ENCODE assay signal across 25 cellular contexts in the genomic region with DNA sequence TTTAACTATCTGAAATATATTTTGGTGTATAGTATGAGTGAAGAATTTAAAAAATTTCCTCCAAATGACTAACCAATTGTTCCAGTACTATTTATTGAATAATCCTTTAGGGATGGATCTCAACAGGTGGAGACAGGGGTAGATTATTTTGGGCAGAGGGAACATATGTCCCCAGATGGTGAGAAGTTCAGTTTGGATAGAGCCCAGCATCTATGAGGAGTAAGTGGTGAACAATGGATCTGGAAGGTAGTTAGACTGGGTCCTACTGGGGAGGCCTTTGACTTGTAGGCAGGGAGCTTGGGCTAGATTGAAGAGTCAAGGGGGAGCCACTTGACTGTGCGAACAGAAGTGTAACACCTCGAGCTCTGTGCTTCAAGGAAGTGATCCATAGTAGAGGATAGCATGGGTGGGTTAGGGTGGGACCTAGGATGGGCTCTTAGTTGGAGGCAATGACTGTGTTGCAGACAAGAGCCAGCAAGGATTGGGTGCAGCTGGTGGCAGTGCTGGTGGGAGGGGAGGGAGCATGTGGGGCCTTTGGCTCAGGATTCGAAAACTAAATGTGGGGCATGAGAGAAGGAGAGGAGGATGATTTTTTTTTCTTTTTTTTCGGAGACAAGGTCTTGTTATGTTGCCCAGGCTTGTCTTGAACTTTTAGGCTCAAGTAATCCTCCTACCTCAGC. TPM values are rescaled to one million over a fixed set of nuclear protein-coding genes. Genes with fewer than 3 reads are reported as not detected.
DNase-seq lines count a peak whose midpoint lies in the region; ATAC-seq and TF ChIP-seq lines count a peak whose summit lies in the region.
"Had no signal": no experiment of that assay in that cellular context is flagged by ENCODE, and none has a peak within 500 bp of the region (broad histone marks: within the 10 kb centered on the region; RNA-seq: fewer than 3 reads in every experiment).

No MANE protein-coding gene starts in this region.

- H3K27me3 ChIP-seq in CD8-positive, alpha-beta memory T cell (ENCODE audit: insufficient read depth, low read length, poor library complexity, severe bottlenecking): no peaks in the 10 kb centered on the region
- H3K27me3 ChIP-seq: gastrocnemius medialis, ovary, suprapubic skin, upper lobe of right lung had no signal

- POLR2A ChIA-PET in activated CD4-positive, alpha-beta memory T cell treated with anti-CD3 and anti-CD28 coated beads for 36 hours (lab: Charles Lee): no interaction called here
- POLR2A ChIA-PET in activated CD4-positive, alpha-beta memory T cell treated with anti-CD3 and anti-CD28 coated beads, Interleukin-2, amount 10 ng/mL, durations not matched to agents 7 days and 5 days (lab: Charles Lee): interaction anchor here (0.5 kb wide), 1 partner anchor 39 kb away, joined by 4 read pairs; no protein-coding TSS in a partner anchor
- POLR2A ChIA-PET in CD8-positive, alpha-beta memory T cell (lab: Charles Lee): no interaction called here
- POLR2A ChIA-PET in activated naive CD8-positive, alpha-beta T cell treated with anti-CD3 and anti-CD28 coated beads, Interleukin-2, amount 10 ng/mL, durations not matched to agents 7 days and 5 days (lab: Charles Lee): interaction anchor here (5.6 kb wide), 1 partner anchor 31 kb away, joined by 54 read pairs; no protein-coding TSS in a partner anchor
- POLR2A ChIA-PET in RWPE1 (lab: Yijun Ruan, JAX; ENCODE audit: low non-redundant PET): interaction anchor here (0.5 kb wide), 1 partner anchor 31 kb away, joined by 4 read pairs; no protein-coding TSS in a partner anchor

- H3K4me3 Mint-ChIP-seq in activated CD4-positive, alpha-beta memory T cell treated with anti-CD3 and anti-CD28 coated beads for 36 hours: no peak overlapping the region
- H3K4me3 Mint-ChIP-seq in activated CD4-positive, alpha-beta memory T cell treated with anti-CD3 and anti-CD28 coated beads, Interleukin-2, amount 10 ng/mL, durations not matched to agents 7 days and 5 days: no peak overlapping the region
- no peak overlapping the region for H3K4me3 Mint-ChIP-seq in CD8-positive, alpha-beta memory T cell
- H3K4me3 Mint-ChIP-seq in activated naive CD8-positive, alpha-beta T cell treated with anti-CD3 and anti-CD28 coated beads, Interleukin-2, amount 10 ng/mL, durations not matched to agents 7 days and 5 days: no peak overlapping the region
- H3K4me3 Mint-ChIP-seq in nephron: peak overlapping the region; percentile 43 to 73 (median 71)
- H3K4me3 Mint-ChIP-seq: activated B cell treated with CpG ODN at 0.5 μM for 24 hours; nephron progenitor cell; stimulated activated naive B cell treated with anti-CD40 and anti-IgM and Interleukin-4, amounts not matched to agents 10 μg/mL and 1 μg/mL and 100 μg/mL, for 72 hours had no signal

- DNase-seq in activated CD4-positive, alpha-beta memory T cell treated with anti-CD3 and anti-CD28 coated beads for 36 hours: no peak
- no peak for DNase-seq in activated CD4-positive, alpha-beta memory T cell treated with anti-CD3 and anti-CD28 coated beads, Interleukin-2, amount 10 ng/mL, durations not matched to agents 7 days and 5 days
- no peak for DNase-seq in CD8-positive, alpha-beta memory T cell
- DNase-seq in activated naive CD8-positive, alpha-beta T cell treated with anti-CD3 and anti-CD28 coated beads, Interleukin-2, amount 10 ng/mL, durations not matched to agents 7 days and 5 days: no peak
- no peak for DNase-seq in COLO668 (lab: John Stamatoyannopoulos, UW; ENCODE audit: unreplicated experiment)
- DNase-seq in caudate nucleus (lab: John Stamatoyannopoulos, UW): no peak
- no peak for DNase-seq in RWPE1 (ENCODE audit: low spot score)
- DNase-seq: activated B cell treated with CpG ODN at 0.5 μM for 24 hours; activated CD4-positive, alpha-beta T cell treated with anti-CD3 and anti-CD28 coated beads, Interleukin-2, amount 50 U/mL, for 48 hours; gastrocnemius medialis; IMR-90; kidney glomerular epithelial cell; NCI-H146; NCI-H2107; NCI-H446 treated with DMSO at 0.1 percent for 48 hours; nephron progenitor cell; ovary; retina; SIG-M5; stimulated activated naive B cell treated with anti-CD40 and anti-IgM and Interleukin-4, amounts not matched to agents 10 μg/mL and 1 μg/mL and 100 μg/mL, for 72 hours; upper lobe of right lung had no signal

- H3K9me3 ChIP-seq in CD8-positive, alpha-beta memory T cell (ENCODE audit: low read length): no peaks in the 10 kb centered on the region
- H3K9me3 ChIP-seq: gastrocnemius medialis, ovary, suprapubic skin, upper lobe of right lung had no signal

- CTCF ChIA-PET in activated CD4-positive, alpha-beta memory T cell treated with anti-CD3 and anti-CD28 coated beads for 36 hours (lab: Charles Lee): no interaction called here
- CTCF ChIA-PET in activated CD4-positive, alpha-beta memory T cell treated with anti-CD3 and anti-CD28 coated beads, Interleukin-2, amount 10 ng/mL, durations not matched to agents 7 days and 5 days (lab: Charles Lee): no interaction called here
- CTCF ChIA-PET in CD8-positive, alpha-beta memory T cell (lab: Charles Lee): no interaction called here
- CTCF ChIA-PET in RWPE1 (lab: Yijun Ruan, JAX): no interaction called here

- H3K36me3 Mint-ChIP-seq in activated CD4-positive, alpha-beta memory T cell treated with anti-CD3 and anti-CD28 coated beads for 36 hours: peaks cover 9% of the 10 kb centered on the region
- peaks cover 4% of the 10 kb centered on the region for H3K36me3 Mint-ChIP-seq in activated CD4-positive, alpha-beta memory T cell treated with anti-CD3 and anti-CD28 coated beads, Interleukin-2, amount 10 ng/mL, durations not matched to agents 7 days and 5 days (ENCODE audit: low read depth)
- H3K36me3 Mint-ChIP-seq in CD8-positive, alpha-beta memory T cell: peaks cover 3 to 13% (median 4%) of the 10 kb centered on the region in 3 donors
- H3K36me3 Mint-ChIP-seq in activated naive CD8-positive, alpha-beta T cell treated with anti-CD3 and anti-CD28 coated beads, Interleukin-2, amount 10 ng/mL, durations not matched to agents 7 days and 5 days: peaks cover 10% of the 10 kb centered on the region
- H3K36me3 Mint-ChIP-seq in nephron (ENCODE audit: low read depth): peaks cover 4% of the 10 kb centered on the region

- peaks cover 39% of the 10 kb centered on the region for H3K4me1 Mint-ChIP-seq in activated CD4-positive, alpha-beta memory T cell treated with anti-CD3 and anti-CD28 coated beads for 36 hours (ENCODE audit: low read depth)
- peaks cover 47% of the 10 kb centered on the region for H3K4me1 Mint-ChIP-seq in activated CD4-positive, alpha-beta memory T cell treated with anti-CD3 and anti-CD28 coated beads, Interleukin-2, amount 10 ng/mL, durations not matched to agents 7 days and 5 days
- peaks cover 43 to 66% (median 60%) of the 10 kb centered on the region in 3 donors for H3K4me1 Mint-ChIP-seq in CD8-positive, alpha-beta memory T cell
- H3K4me1 Mint-ChIP-seq in activated naive CD8-positive, alpha-beta T cell treated with anti-CD3 and anti-CD28 coated beads, Interleukin-2, amount 10 ng/mL, durations not matched to agents 7 days and 5 days: peaks cover 42% of the 10 kb centered on the region
- H3K4me1 Mint-ChIP-seq in nephron: peaks cover 59% of the 10 kb centered on the region

- peak overlapping the region; percentile 36 for H3K27ac Mint-ChIP-seq in activated CD4-positive, alpha-beta memory T cell treated with anti-CD3 and anti-CD28 coated beads for 36 hours
- no peak overlapping the region for H3K27ac Mint-ChIP-seq in activated CD4-positive, alpha-beta memory T cell treated with anti-CD3 and anti-CD28 coated beads, Interleukin-2, amount 10 ng/mL, durations not matched to agents 7 days and 5 days
- H3K27ac Mint-ChIP-seq in CD8-positive, alpha-beta memory T cell: peak overlapping the region; percentile 63 to 97 (median 90)
- H3K27ac Mint-ChIP-seq in activated naive CD8-positive, alpha-beta T cell treated with anti-CD3 and anti-CD28 coated beads, Interleukin-2, amount 10 ng/mL, durations not matched to agents 7 days and 5 days: peak overlapping the region; percentile 46
- peak overlapping the region; percentile 64 to 82 (median 82) for H3K27ac Mint-ChIP-seq in nephron
- H3K27ac Mint-ChIP-seq: activated B cell treated with CpG ODN at 0.5 μM for 24 hours, nephron progenitor cell had no signal

- TF ChIP-seq CTCF in nephron (IDR thresholded peaks at IDR 0.05; ENCODE audit: unreplicated experiment in 3 of 3) (no peak), RWPE1 (conservative IDR thresholded peaks at IDR 0.05; ENCODE audit: low read depth) (no peak)

- no peaks in the 10 kb centered on the region for H3K27me3 Mint-ChIP-seq in activated CD4-positive, alpha-beta memory T cell treated with anti-CD3 and anti-CD28 coated beads for 36 hours
- H3K27me3 Mint-ChIP-seq in activated CD4-positive, alpha-beta memory T cell treated with anti-CD3 and anti-CD28 coated beads, Interleukin-2, amount 10 ng/mL, durations not matched to agents 7 days and 5 days: no peaks in the 10 kb centered on the region
- peaks cover 0 to 7% of the 10 kb centered on the region in 2 donors for H3K27me3 Mint-ChIP-seq in CD8-positive, alpha-beta memory T cell
- no peaks in the 10 kb centered on the region for H3K27me3 Mint-ChIP-seq in activated naive CD8-positive, alpha-beta T cell treated with anti-CD3 and anti-CD28 coated beads, Interleukin-2, amount 10 ng/mL, durations not matched to agents 7 days and 5 days
- peaks cover 4% of the 10 kb centered on the region for H3K27me3 Mint-ChIP-seq in nephron (ENCODE audit: low read depth)
- H3K27me3 Mint-ChIP-seq: activated B cell treated with CpG ODN at 0.5 μM for 24 hours; stimulated activated naive B cell treated with anti-CD40 and anti-IgM and Interleukin-4, amounts not matched to agents 10 μg/mL and 1 μg/mL and 100 μg/mL, for 72 hours had no signal

- intact Hi-C loops in activated CD4-positive, alpha-beta memory T cell treated with anti-CD3 and anti-CD28 coated beads for 36 hours (cut with micrococcal nuclease): no loop called here

- no peak overlapping the region for H3K27ac ChIP-seq in CD8-positive, alpha-beta memory T cell (ENCODE audit: low read depth, low read length)
- no peak overlapping the region for H3K27ac ChIP-seq in caudate nucleus (ENCODE audit: low read depth, low read length)
- H3K27ac ChIP-seq in RWPE1: no peak overlapping the region
- H3K27ac ChIP-seq: C4-2B, ovary, skin epidermis, suprapubic skin, upper lobe of right lung had no signal

- ATAC-seq in activated naive CD8-positive, alpha-beta T cell treated with anti-CD3 and anti-CD28 coated beads, Interleukin-2, amount 10 ng/mL, durations not matched to agents 7 days and 5 days (ENCODE audit: low read depth): no peak
- ATAC-seq: gastrocnemius medialis; stimulated activated naive B cell treated with anti-CD40 and anti-IgM and Interleukin-4, amounts not matched to agents 10 μg/mL and 1 μg/mL and 100 μg/mL, for 72 hours; upper lobe of right lung had no signal

- peaks cover 37% of the 10 kb centered on the region for H3K4me1 ChIP-seq in CD8-positive, alpha-beta memory T cell (ENCODE audit: insufficient read depth, low read length)

- H3K36me3 ChIP-seq in CD8-positive, alpha-beta memory T cell (ENCODE audit: insufficient read depth, low read length): no peaks in the 10 kb centered on the region
- H3K36me3 ChIP-seq: gastrocnemius medialis, ovary, suprapubic skin, upper lobe of right lung had no signal

- no peaks in the 10 kb centered on the region for H3K9me3 Mint-ChIP-seq in activated CD4-positive, alpha-beta memory T cell treated with anti-CD3 and anti-CD28 coated beads for 36 hours
- no peaks in the 10 kb centered on the region for H3K9me3 Mint-ChIP-seq in activated CD4-positive, alpha-beta memory T cell treated with anti-CD3 and anti-CD28 coated beads, Interleukin-2, amount 10 ng/mL, durations not matched to agents 7 days and 5 days
- H3K9me3 Mint-ChIP-seq in CD8-positive, alpha-beta memory T cell: peaks cover 3 to 4% (median 3%) of the 10 kb centered on the region in 5 donors
- H3K9me3 Mint-ChIP-seq in activated naive CD8-positive, alpha-beta T cell treated with anti-CD3 and anti-CD28 coated beads, Interleukin-2, amount 10 ng/mL, durations not matched to agents 7 days and 5 days: no peaks in the 10 kb centered on the region
- no peaks in the 10 kb centered on the region for H3K9me3 Mint-ChIP-seq in nephron
- H3K9me3 Mint-ChIP-seq: activated B cell treated with CpG ODN at 0.5 μM for 24 hours; nephron progenitor cell; stimulated activated naive B cell treated with anti-CD40 and anti-IgM and Interleukin-4, amounts not matched to agents 10 μg/mL and 1 μg/mL and 100 μg/mL, for 72 hours had no signal

- no peak overlapping the region for H3K4me3 ChIP-seq in CD8-positive, alpha-beta memory T cell (ENCODE audit: low read length)
- H3K4me3 ChIP-seq: gastrocnemius medialis, ovary, skin epidermis, suprapubic skin, upper lobe of right lung had no signal

RNA-seq across cellular contexts. Expression of gene PURB, which starts 3.9 kb away (rescaled TPM):
- 10 to 100 TPM; 21.5 to 23.6 TPM for total RNA-seq in activated CD4-positive, alpha-beta memory T cell treated with anti-CD3 and anti-CD28 coated beads for 36 hours
- total RNA-seq in activated CD4-positive, alpha-beta memory T cell treated with anti-CD3 and anti-CD28 coated beads, Interleukin-2, amount 10 ng/mL, durations not matched to agents 7 days and 5 days: 10 to 100 TPM; 27.7 to 29.3 TPM
- 10 to 100 TPM; 45.0 to 45.1 TPM for total RNA-seq in CD8-positive, alpha-beta memory T cell
- 3.2 TPM for polyA plus RNA-seq in CD8-positive, alpha-beta memory T cell
- 10 to 100 TPM; 34.8 to 35.6 TPM for total RNA-seq in activated naive CD8-positive, alpha-beta T cell treated with anti-CD3 and anti-CD28 coated beads, Interleukin-2, amount 10 ng/mL, durations not matched to agents 7 days and 5 days

RNA-seq across cellular contexts. Expression of gene H2AZ2, which starts 41.3 kb away (rescaled TPM):
- total RNA-seq in activated CD4-positive, alpha-beta memory T cell treated with anti-CD3 and anti-CD28 coated beads for 36 hours: 100 to 1,000 TPM; 299 to 307 TPM
- total RNA-seq in activated CD4-positive, alpha-beta memory T cell treated with anti-CD3 and anti-CD28 coated beads, Interleukin-2, amount 10 ng/mL, durations not matched to agents 7 days and 5 days: 100 to 1,000 TPM; 322 to 330 TPM
- 100 to 1,000 TPM; 243 to 244 TPM for total RNA-seq in CD8-positive, alpha-beta memory T cell
- 273 TPM for polyA plus RNA-seq in CD8-positive, alpha-beta memory T cell
- 100 to 1,000 TPM; 359 to 368 TPM for total RNA-seq in activated naive CD8-positive, alpha-beta T cell treated with anti-CD3 and anti-CD28 coated beads, Interleukin-2, amount 10 ng/mL, durations not matched to agents 7 days and 5 days

Comparison
In these comparisons a context has a peak if more than half of its experiments do, and no peak if none do; other contexts are left out.
1. POLR2A ChIA-PET loops: an anchor here in activated CD4-positive, alpha-beta memory T cell treated with anti-CD3 and anti-CD28 coated beads, Interleukin-2, amount 10 ng/mL, durations not matched to agents 7 days and 5 days (0.5 kb wide), activated naive CD8-positive, alpha-beta T cell treated with anti-CD3 and anti-CD28 coated beads, Interleukin-2, amount 10 ng/mL, durations not matched to agents 7 days and 5 days (5.6 kb wide) and RWPE1 (0.5 kb wide); none called in activated CD4-positive, alpha-beta memory T cell treated with anti-CD3 and anti-CD28 coated beads for 36 hours and CD8-positive, alpha-beta memory T cell.
2. H3K4me3 Mint-ChIP-seq: peak in nephron (3 of 3); none in activated CD4-positive, alpha-beta memory T cell treated with anti-CD3 and anti-CD28 coated beads for 36 hours (single experiment), activated CD4-positive, alpha-beta memory T cell treated with anti-CD3 and anti-CD28 coated beads, Interleukin-2, amount 10 ng/mL, durations not matched to agents 7 days and 5 days (single experiment), CD8-positive, alpha-beta memory T cell (0 of 7) and activated naive CD8-positive, alpha-beta T cell treated with anti-CD3 and anti-CD28 coated beads, Interleukin-2, amount 10 ng/mL, durations not matched to agents 7 days and 5 days (single experiment).